ENCODE assay signal across 1 cellular context in genomic region chr15:63462053-63462452, GRCh38.
TF ChIP-seq lines count a peak whose summit lies in the region.

No MANE protein-coding gene starts in this region.

TF ChIP-seq in SK-N-SH treated with all-trans-retinoic acid at 6 μM for 48 hours, 23 proteins besides CTCF, POLR2A, EP300 and RAD21 (continued from another document):
- TF ChIP-seq, protein P1, sequence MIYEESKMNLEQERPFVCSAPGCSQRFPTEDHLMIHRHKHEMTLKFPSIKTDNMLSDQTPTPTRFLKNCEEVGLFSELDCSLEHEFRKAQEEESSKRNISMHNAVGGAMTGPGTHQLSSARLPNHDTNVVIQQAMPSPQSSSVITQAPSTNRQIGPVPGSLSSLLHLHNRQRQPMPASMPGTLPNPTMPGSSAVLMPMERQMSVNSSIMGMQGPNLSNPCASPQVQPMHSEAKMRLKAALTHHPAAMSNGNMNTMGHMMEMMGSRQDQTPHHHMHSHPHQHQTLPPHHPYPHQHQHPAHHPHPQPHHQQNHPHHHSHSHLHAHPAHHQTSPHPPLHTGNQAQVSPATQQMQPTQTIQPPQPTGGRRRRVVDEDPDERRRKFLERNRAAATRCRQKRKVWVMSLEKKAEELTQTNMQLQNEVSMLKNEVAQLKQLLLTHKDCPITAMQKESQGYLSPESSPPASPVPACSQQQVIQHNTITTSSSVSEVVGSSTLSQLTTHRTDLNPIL (CRISPR knock-in tag; IDR thresholded peaks at IDR 0.05; ENCODE audit: low read depth): no peak
- no peak for TF ChIP-seq BACH2 (CRISPR knock-in tag; IDR thresholded peaks at IDR 0.05; ENCODE audit: borderline replicate concordance)
